16 cellular contexts compared by ENCODE assay signal in the genomic region with DNA sequence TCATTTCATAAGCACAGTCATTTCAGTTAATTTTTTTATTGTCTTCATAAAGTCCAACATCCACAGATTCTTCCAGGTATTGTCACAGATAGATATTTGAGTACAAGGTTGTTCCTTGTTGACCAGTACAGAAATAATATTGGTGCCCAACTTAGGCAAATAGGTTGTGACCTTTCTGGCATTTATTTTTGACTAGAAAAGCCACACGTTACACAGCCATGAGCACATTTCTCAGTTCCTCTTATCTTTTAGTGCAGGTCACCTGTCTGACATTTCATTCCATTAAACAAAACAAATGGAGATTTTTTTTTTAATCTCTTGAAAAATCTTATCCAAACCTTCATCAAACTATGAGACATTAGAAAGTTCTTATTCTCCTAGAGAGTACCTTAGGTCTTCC.
DNase-seq lines count a peak whose midpoint lies in the region; ATAC-seq and TF ChIP-seq lines count a peak whose summit lies in the region.
"Had no signal": no experiment of that assay in that cellular context is flagged by ENCODE, and none has a peak within 500 bp of the region (broad histone marks: within the 10 kb centered on the region; RNA-seq: fewer than 3 reads in every experiment).

No MANE protein-coding gene starts in this region.

- no peaks in the 10 kb centered on the region for H3K36me3 ChIP-seq in thyroid gland
- H3K36me3 ChIP-seq in A673 (ENCODE audit: insufficient read depth, low read length, poor library complexity, severe bottlenecking) = no peaks in the 10 kb centered on the region
- H3K36me3 ChIP-seq: left lung, ovary, suprapubic skin had no signal

- H3K4me3 Mint-ChIP-seq in MCF 10A (ENCODE audit: unreplicated experiment) = no peak overlapping the region
- H3K4me3 Mint-ChIP-seq: activated naive CD4-positive, alpha-beta T cell treated with anti-CD3 and anti-CD28 coated beads, Interleukin-2, amount 50 U/mL, for 24 hours had no signal

- TF ChIP-seq POLR2A in thyroid gland (IDR thresholded peaks at IDR 0.05) = no peak

- ATAC-seq in GM19328 (IDR thresholded peaks at IDR 0.05; ENCODE audit: unreplicated experiment) = peak; percentile 80
- peak; percentile 97 for ATAC-seq in HG02623 (IDR thresholded peaks at IDR 0.05; ENCODE audit: unreplicated experiment)
- peak; percentile 91 for ATAC-seq in HG03378 (IDR thresholded peaks at IDR 0.05; ENCODE audit: unreplicated experiment)
- ATAC-seq: A549, left lung had no signal

- CTCF ChIA-PET in GM10248 (lab: Yijun Ruan, JAX) = no interaction called here
- CTCF ChIA-PET in A673 (lab: Charles Lee) = no interaction called here
- CTCF ChIA-PET in MCF 10A (lab: Yijun Ruan, JAX) = no interaction called here

- BruUV-seq in A673 (replicated peaks; lab: Mats Ljungman, UMichigan) (no TSS peak), MCF 10A (replicated peaks; lab: Mats Ljungman, UMichigan) (no TSS peak)

- DNase-seq in GM10248 (ENCODE audit: extremely low spot score) (peak; percentile 33), thyroid gland (no peak), A673 (ENCODE audit: low spot score) (no peak), MCF 10A (ENCODE audit: unreplicated experiment) (no peak)
- DNase-seq in stimulated activated CD4-positive, alpha-beta T cell treated with anti-CD3 and anti-CD28 coated beads, Interleukin-4, amount 100 ng/mL, for 1 hour = no peak
- DNase-seq: activated CD4-positive, CD25-positive, alpha-beta regulatory T cell; DMS153; left lung; ovary; stimulated activated CD4-positive, alpha-beta T cell treated with anti-CD3 and anti-CD28 coated beads, Interleukin-2, amount 100 ng/mL, for 48 hours had no signal

- TF ChIP-seq CTCF in GM10248 (IDR thresholded peaks at IDR 0.05; ENCODE audit: control extremely low read depth, extremely low read depth, low read depth, missing control alignments) (no peak), thyroid gland (IDR thresholded peaks at IDR 0.05) (no peak), A673 (conservative IDR thresholded peaks at IDR 0.05; ENCODE audit: low read depth, low read length) (no peak), MCF 10A (IDR thresholded peaks at IDR 0.05; ENCODE audit: unreplicated experiment) (no peak)

- peaks cover 41% of the 10 kb centered on the region for H3K9me3 Mint-ChIP-seq in MCF 10A (ENCODE audit: unreplicated experiment)
- H3K9me3 Mint-ChIP-seq: activated naive CD4-positive, alpha-beta T cell treated with anti-CD3 and anti-CD28 coated beads, Interleukin-2, amount 50 U/mL, for 24 hours had no signal

- H3K27me3 Mint-ChIP-seq in MCF 10A (ENCODE audit: insufficient read depth, unreplicated experiment) = no peaks in the 10 kb centered on the region

- H3K4me3 ChIP-seq in thyroid gland (replicated peaks in 1 of 3) = no peak overlapping the region
- H3K4me3 ChIP-seq in A673 (ENCODE audit: low read depth, low read length, poor library complexity, severe bottlenecking) = no peak overlapping the region
- H3K4me3 ChIP-seq: A549, left lung, ovary, suprapubic skin had no signal

- H3K36me3 Mint-ChIP-seq in MCF 10A (ENCODE audit: insufficient read depth, unreplicated experiment) = no peaks in the 10 kb centered on the region
- H3K36me3 Mint-ChIP-seq: activated naive CD4-positive, alpha-beta T cell treated with anti-CD3 and anti-CD28 coated beads, Interleukin-2, amount 50 U/mL, for 24 hours had no signal

- no peak overlapping the region for H3K27ac Mint-ChIP-seq in MCF 10A (ENCODE audit: low read depth, unreplicated experiment)
- H3K27ac Mint-ChIP-seq: activated naive CD4-positive, alpha-beta T cell treated with anti-CD3 and anti-CD28 coated beads, Interleukin-2, amount 50 U/mL, for 24 hours had no signal

- H3K4me1 Mint-ChIP-seq in MCF 10A (ENCODE audit: insufficient read depth, unreplicated experiment) = no peaks in the 10 kb centered on the region
- H3K4me1 Mint-ChIP-seq: activated naive CD4-positive, alpha-beta T cell treated with anti-CD3 and anti-CD28 coated beads, Interleukin-2, amount 50 U/mL, for 24 hours had no signal

- WGBS in thyroid gland, 2 donors = 0 to 46% methylated on average over 1 of the region's 1 CpG

- H3K9me3 ChIP-seq in thyroid gland = no peaks in the 10 kb centered on the region
- H3K9me3 ChIP-seq in A673 (ENCODE audit: low read depth, low read length, poor library complexity, severe bottlenecking) = no peaks in the 10 kb centered on the region
- H3K9me3 ChIP-seq: A549, left lung, ovary, suprapubic skin had no signal

- H3K27ac ChIP-seq in thyroid gland (no peak overlapping the region), A673 (ENCODE audit: low read depth, low read length, poor library complexity, severe bottlenecking) (no peak overlapping the region)
- H3K27ac ChIP-seq: A549, left lung, ovary, suprapubic skin had no signal

- intact Hi-C loops in thyroid gland (cut with DNase I) = no loop called here
- intact Hi-C loops in A673 (cut with micrococcal nuclease; ENCODE audit: unreplicated experiment) = no loop called here
- intact Hi-C loops in MCF 10A (cut with micrococcal nuclease) = no loop called here

- H3K4me1 ChIP-seq in thyroid gland (no peaks in the 10 kb centered on the region), A673 (ENCODE audit: insufficient read depth, low read length, poor library complexity, severe bottlenecking) (no peaks in the 10 kb centered on the region)
- H3K4me1 ChIP-seq: A549, left lung, suprapubic skin had no signal

- POLR2A ChIA-PET in GM10248 (lab: Yijun Ruan, JAX) (no interaction called here), A673 (lab: Charles Lee; ENCODE audit: low non-redundant PET) (no interaction called here), MCF 10A (lab: Yijun Ruan, JAX) (no interaction called here)

- H3K27me3 ChIP-seq in thyroid gland (no peaks in the 10 kb centered on the region), A673 (replicated peaks; ENCODE audit: insufficient read depth, low read depth, low read length, poor library complexity) (peaks cover 15% of the 10 kb centered on the region)
- H3K27me3 ChIP-seq: left lung, ovary, suprapubic skin had no signal
